Comparison of ENCODE assay signal across 1 cellular context in the genomic region with DNA sequence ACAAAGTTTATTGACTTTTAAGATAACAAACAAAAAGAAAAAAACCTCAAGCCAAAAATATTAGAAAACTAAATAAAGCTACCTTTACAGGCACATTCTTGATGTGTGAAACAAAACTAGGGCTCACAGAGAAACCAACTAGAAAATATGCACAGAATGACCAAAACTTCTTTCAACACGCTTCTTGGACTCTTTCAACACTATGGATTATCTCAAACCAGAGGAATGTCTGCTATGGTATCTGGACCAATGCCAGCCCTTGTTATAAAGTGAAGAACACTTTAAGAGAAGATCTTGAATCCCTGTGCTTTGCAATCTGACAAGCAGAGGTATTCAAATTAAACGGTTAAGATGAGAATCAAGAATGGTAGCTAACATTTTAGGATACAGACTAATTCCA.
A peak's percentile ranks its signal among the peaks of the same experiment; 100 is the strongest.
TF ChIP-seq lines count a peak whose summit lies in the region.

No MANE protein-coding gene starts in this region.

TF ChIP-seq in HepG2, 621 proteins besides CTCF, POLR2A, EP300 and RAD21 (continued from another document):
- TF ChIP-seq, protein P1, sequence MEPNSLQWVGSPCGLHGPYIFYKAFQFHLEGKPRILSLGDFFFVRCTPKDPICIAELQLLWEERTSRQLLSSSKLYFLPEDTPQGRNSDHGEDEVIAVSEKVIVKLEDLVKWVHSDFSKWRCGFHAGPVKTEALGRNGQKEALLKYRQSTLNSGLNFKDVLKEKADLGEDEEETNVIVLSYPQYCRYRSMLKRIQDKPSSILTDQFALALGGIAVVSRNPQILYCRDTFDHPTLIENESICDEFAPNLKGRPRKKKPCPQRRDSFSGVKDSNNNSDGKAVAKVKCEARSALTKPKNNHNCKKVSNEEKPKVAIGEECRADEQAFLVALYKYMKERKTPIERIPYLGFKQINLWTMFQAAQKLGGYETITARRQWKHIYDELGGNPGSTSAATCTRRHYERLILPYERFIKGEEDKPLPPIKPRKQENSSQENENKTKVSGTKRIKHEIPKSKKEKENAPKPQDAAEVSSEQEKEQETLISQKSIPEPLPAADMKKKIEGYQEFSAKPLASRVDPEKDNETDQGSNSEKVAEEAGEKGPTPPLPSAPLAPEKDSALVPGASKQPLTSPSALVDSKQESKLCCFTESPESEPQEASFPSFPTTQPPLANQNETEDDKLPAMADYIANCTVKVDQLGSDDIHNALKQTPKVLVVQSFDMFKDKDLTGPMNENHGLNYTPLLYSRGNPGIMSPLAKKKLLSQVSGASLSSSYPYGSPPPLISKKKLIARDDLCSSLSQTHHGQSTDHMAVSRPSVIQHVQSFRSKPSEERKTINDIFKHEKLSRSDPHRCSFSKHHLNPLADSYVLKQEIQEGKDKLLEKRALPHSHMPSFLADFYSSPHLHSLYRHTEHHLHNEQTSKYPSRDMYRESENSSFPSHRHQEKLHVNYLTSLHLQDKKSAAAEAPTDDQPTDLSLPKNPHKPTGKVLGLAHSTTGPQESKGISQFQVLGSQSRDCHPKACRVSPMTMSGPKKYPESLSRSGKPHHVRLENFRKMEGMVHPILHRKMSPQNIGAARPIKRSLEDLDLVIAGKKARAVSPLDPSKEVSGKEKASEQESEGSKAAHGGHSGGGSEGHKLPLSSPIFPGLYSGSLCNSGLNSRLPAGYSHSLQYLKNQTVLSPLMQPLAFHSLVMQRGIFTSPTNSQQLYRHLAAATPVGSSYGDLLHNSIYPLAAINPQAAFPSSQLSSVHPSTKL (CRISPR knock-in tag; IDR thresholded peaks at IDR 0.05), result 0 out of 2 replicates have a peak, but pooled peaks have one; percentile 19
- TF ChIP-seq ZSCAN20 (CRISPR knock-in tag; IDR thresholded peaks at IDR 0.05; ENCODE audit: borderline replicate concordance) (0 out of 2 replicates have a peak, but pooled peaks have one; percentile 31), GATA4 (IDR thresholded peaks at IDR 0.05; ENCODE audit: borderline replicate concordance, low read depth) (no peak), ZNF577 (CRISPR knock-in tag; IDR thresholded peaks at IDR 0.05; ENCODE audit: borderline replicate concordance, low read depth) (no peak), TMF1 (CRISPR knock-in tag; IDR thresholded peaks at IDR 0.05; ENCODE audit: low read depth) (no peak), ZSCAN21 (CRISPR knock-in tag; IDR thresholded peaks at IDR 0.05; ENCODE audit: borderline replicate concordance) (no peak), KLF11 (CRISPR knock-in tag; IDR thresholded peaks at IDR 0.05) (no peak)
TF ChIP-seq in HepG2: peak in this region for 3.
